ENCODE assay signal across 8 cellular contexts in genomic region chr22:37229012-37229804, GRCh38. TPM values are rescaled to one million over a fixed set of nuclear protein-coding genes. Genes with fewer than 3 reads are reported as not detected.
DNase-seq lines count a peak whose midpoint lies in the region; ATAC-seq and TF ChIP-seq lines count a peak whose summit lies in the region.

No MANE protein-coding gene starts in this region.

- peaks cover 2 to 4% of the 10 kb centered on the region in 2 donors for H3K4me1 ChIP-seq in esophagus (ENCODE audit: control insufficient read depth in 2 of 2, insufficient read depth in 2 of 2, low read length in 1 of 2)

- peak; percentile 56 for DNase-seq in activated CD4-positive, alpha-beta T cell treated with anti-CD3 and anti-CD28 coated beads for 48 hours
- no peak for DNase-seq in activated CD4-positive, alpha-beta T cell treated with anti-CD3 and anti-CD28 coated beads, Interleukin-2, amount 50 U/mL, for 1 hour
- peak; percentile 21 for DNase-seq in stimulated activated naive CD4-positive, alpha-beta T cell treated with Interleukin-2 at 50 U/mL for 16 hours (lab: John Stamatoyannopoulos, UW)
- DNase-seq in NCI-H748 (lab: John Stamatoyannopoulos, UW; ENCODE audit: unreplicated experiment), result no peak
- DNase-seq in NOMO-1 (lab: John Stamatoyannopoulos, UW; ENCODE audit: unreplicated experiment in 2 of 2), result no peak

- H3K27ac ChIP-seq in esophagus (ENCODE audit: low read depth in 2 of 2, low read length in 1 of 2), result peak overlapping the region; percentile 58 to 66

- no peaks in the 10 kb centered on the region for H3K27me3 ChIP-seq in esophagus (ENCODE audit: control insufficient read depth in 1 of 2, insufficient read depth in 2 of 2, low read length in 2 of 2)

- whole genome bisulfite sequencing in esophagus, 2 donors, result 59 to 60% methylated on average over 7 of the region's 7 CpGs

- peaks cover 0 to 6% of the 10 kb centered on the region in 2 donors for H3K36me3 ChIP-seq in esophagus (ENCODE audit: control insufficient read depth in 2 of 2, insufficient read depth in 2 of 2, low read length in 1 of 2)

- peak; percentile 77 for ATAC-seq in SK-N-SH treated with all-trans-retinoic acid at 6 μM for 48 hours
- no peak for ATAC-seq in GM21737 (IDR thresholded peaks at IDR 0.05; ENCODE audit: unreplicated experiment)

- no peak overlapping the region for H3K4me3 ChIP-seq in esophagus (ENCODE audit: low read depth in 1 of 2, low read length in 2 of 2)

- H3K9me3 ChIP-seq in esophagus (ENCODE audit: control insufficient read depth in 2 of 2, insufficient read depth in 1 of 2, low read depth in 1 of 2, low read length in 1 of 2), result no peaks in the 10 kb centered on the region

TF ChIP-seq in SK-N-SH treated with all-trans-retinoic acid at 6 μM for 48 hours, 23 proteins besides CTCF, POLR2A, EP300 and RAD21:
- peak; percentile 81 for TF ChIP-seq ZNF70 (CRISPR knock-in tag; IDR thresholded peaks at IDR 0.05)
- no peak for TF ChIP-seq TOX (CRISPR knock-in tag; IDR thresholded peaks at IDR 0.05; ENCODE audit: borderline replicate concordance)
- no peak for TF ChIP-seq ZFP30 (CRISPR knock-in tag; IDR thresholded peaks at IDR 0.05)
- no peak for TF ChIP-seq ZNF8 (CRISPR knock-in tag; IDR thresholded peaks at IDR 0.05)
- no peak for TF ChIP-seq PPARA (CRISPR knock-in tag; IDR thresholded peaks at IDR 0.05; ENCODE audit: borderline replicate concordance)
- TF ChIP-seq CSDC2 (CRISPR knock-in tag; IDR thresholded peaks at IDR 0.05), result no peak
TF ChIP-seq in SK-N-SH treated with all-trans-retinoic acid at 6 μM for 48 hours: peak in this region for 1.

RNA-seq across cellular contexts. Expression of gene RAC2, which starts 14.9 kb away (rescaled TPM):
- polyA plus RNA-seq in esophagus, result 1 to 10 TPM; 7.2 to 9.4 TPM

RNA-seq across cellular contexts. Expression of gene SSTR3, which starts 16.9 kb away (rescaled TPM):
- polyA plus RNA-seq in esophagus, result under 1 TPM in 1 of 2 donors, not detected in 1; 0.02 TPM

RNA-seq across cellular contexts. Expression of gene C1QTNF6, which starts 41.2 kb away (rescaled TPM):
- 1 to 10 TPM; 1.3 to 4.9 TPM for polyA plus RNA-seq in esophagus

RNA-seq across cellular contexts. Expression of gene CYTH4, which starts 53.1 kb away (rescaled TPM):
- polyA plus RNA-seq in esophagus, result 1 to 10 TPM; 1.4 to 4.1 TPM

Comparison
In these comparisons a context has a peak if more than half of its experiments do, and no peak if none do; other contexts are left out.
1. DNase-seq: peak in activated CD4-positive, alpha-beta T cell treated with anti-CD3 and anti-CD28 coated beads for 48 hours (single experiment) and stimulated activated naive CD4-positive, alpha-beta T cell treated with Interleukin-2 at 50 U/mL for 16 hours (single experiment); none in activated CD4-positive, alpha-beta T cell treated with anti-CD3 and anti-CD28 coated beads, Interleukin-2, amount 50 U/mL, for 1 hour (single experiment), NCI-H748 (single experiment) and NOMO-1 (0 of 2).